8 cellular contexts compared by ENCODE assay signal in the genomic region with DNA sequence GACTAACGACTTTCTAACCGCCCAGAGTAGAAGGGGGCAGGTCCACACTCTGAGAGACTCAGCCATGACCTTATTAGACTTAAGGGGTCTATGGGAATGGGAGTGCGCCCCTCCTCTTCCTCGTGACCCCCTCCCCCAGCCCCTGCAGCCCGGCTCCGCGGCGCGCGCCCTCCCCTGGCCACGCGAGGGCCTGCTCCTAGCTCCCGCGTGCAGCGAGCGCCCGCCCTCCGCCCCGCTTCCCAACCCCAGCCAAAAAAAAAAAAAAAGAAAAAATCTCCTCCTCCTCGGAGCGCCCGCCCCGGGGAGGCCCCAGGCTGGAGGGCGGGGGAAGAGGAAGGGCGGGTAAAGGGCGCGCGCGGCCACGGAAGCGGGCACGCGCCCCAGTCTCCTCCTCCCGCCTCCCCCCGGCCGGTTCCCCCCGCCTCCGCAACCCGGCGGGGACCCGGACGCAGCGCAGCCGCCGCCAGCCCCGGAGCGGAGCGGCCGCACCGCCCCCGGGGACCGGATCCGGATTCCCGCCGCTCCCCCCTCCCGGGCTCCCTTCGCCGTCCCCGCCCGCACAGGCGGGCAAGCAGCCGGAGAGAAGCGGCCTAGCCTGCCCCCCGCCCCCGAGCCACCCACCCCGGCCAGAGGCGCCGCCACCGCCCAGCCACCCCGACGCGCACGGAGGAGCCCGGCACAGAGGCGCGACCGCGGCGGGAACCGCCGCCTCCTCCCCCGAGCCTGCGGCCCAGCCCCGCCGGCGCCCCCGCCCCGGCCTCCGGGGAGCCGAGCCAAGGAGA. TPM values are rescaled to one million over a fixed set of nuclear protein-coding genes. Genes with fewer than 3 reads are reported as not detected.
DNase-seq lines count a peak whose midpoint lies in the region; ATAC-seq lines count a peak whose summit lies in the region.

No MANE protein-coding gene starts in this region.

- H3K4me1 Mint-ChIP-seq in activated CD4-positive, alpha-beta T cell treated with anti-CD3 and anti-CD28 coated beads for 36 hours: peaks cover 51% of the 10 kb centered on the region

- DNase-seq in ACHN (peak; percentile 93), NCI-H446 treated with DMSO at 0.1 percent for 48 hours (lab: John Stamatoyannopoulos, UW) (peak; percentile 79), left kidney (ENCODE audit: low read depth, low spot score) (peak; percentile 97)
- peak; percentile 93 for DNase-seq in activated CD4-positive, alpha-beta T cell treated with anti-CD3 and anti-CD28 coated beads for 36 hours
- peak; percentile 81 to 84 for DNase-seq in stimulated activated CD4-positive, alpha-beta T cell treated with anti-CD3 and anti-CD28 coated beads, Interleukin-1b, Interleukin-23, amount 100 ng/mL, for 4 hours (ENCODE audit: low read depth in 2 of 2)

- intact Hi-C loops in activated CD4-positive, alpha-beta T cell treated with anti-CD3 and anti-CD28 coated beads for 36 hours (cut with DNase I, micrococcal nuclease): loop anchor here (1.0 to 10.0 kb wide), 10 partner anchors 8 to 844 kb away; partner anchors contain the start of genes EFTUD2 (in 1 of the 2), G6PC3 (in 1 of the 2), GRN (in 1 of the 2) and HDAC5 (in 1 of the 2)

- peak overlapping the region; percentile 99 for H3K4me3 Mint-ChIP-seq in activated CD4-positive, alpha-beta T cell treated with anti-CD3 and anti-CD28 coated beads for 36 hours

- CTCF ChIA-PET in activated CD4-positive, alpha-beta T cell treated with anti-CD3 and anti-CD28 coated beads for 36 hours (lab: Charles Lee): interaction anchor here (1.0 to 2.3 kb wide), 7 partner anchors 9 to 134 kb away, joined by 4 to 13 read pairs (median 5); partner anchors contain the start of gene TMUB2

- H3K9me3 Mint-ChIP-seq in activated CD4-positive, alpha-beta T cell treated with anti-CD3 and anti-CD28 coated beads for 36 hours (ENCODE audit: low read depth): no peaks in the 10 kb centered on the region

- ATAC-seq in GM18907 (IDR thresholded peaks at IDR 0.05; ENCODE audit: unreplicated experiment): peak; percentile 36
- ATAC-seq in HG03280 (IDR thresholded peaks at IDR 0.05; ENCODE audit: unreplicated experiment): peak; percentile 37
- peak; percentile 43 for ATAC-seq in activated CD4-positive, alpha-beta T cell treated with anti-CD3 and anti-CD28 coated beads for 36 hours

- peaks cover 42% of the 10 kb centered on the region for H3K36me3 Mint-ChIP-seq in activated CD4-positive, alpha-beta T cell treated with anti-CD3 and anti-CD28 coated beads for 36 hours (ENCODE audit: low read depth)

- H3K27ac Mint-ChIP-seq in activated CD4-positive, alpha-beta T cell treated with anti-CD3 and anti-CD28 coated beads for 36 hours: peak overlapping the region; percentile 99

- POLR2A ChIA-PET in activated CD4-positive, alpha-beta T cell treated with anti-CD3 and anti-CD28 coated beads for 36 hours (lab: Charles Lee): interaction anchor here (1.0 to 1.2 kb wide), 3 partner anchors 9 to 108 kb away, joined by 5 to 7 read pairs (median 5); no protein-coding TSS in a partner anchor

- no peaks in the 10 kb centered on the region for H3K27me3 Mint-ChIP-seq in activated CD4-positive, alpha-beta T cell treated with anti-CD3 and anti-CD28 coated beads for 36 hours

- in situ Hi-C loops in ACHN (cut with HindIII; ENCODE audit: low pct_ligation_motif_present, low pct_unique_long_range_greater_than_20kb, low sequenced_read_pairs): no loop called here

- peak overlapping the region; percentile 90 for H3K27ac ChIP-seq in cingulate gyrus (ENCODE audit: low read depth, low read length)

RNA-seq across cellular contexts. Expression of gene UBTF, which starts 0.9 kb away (rescaled TPM):
- 100 to 1,000 TPM; 127 to 162 TPM for total RNA-seq in activated CD4-positive, alpha-beta T cell treated with anti-CD3 and anti-CD28 coated beads for 36 hours

RNA-seq across cellular contexts. Expression of gene ATXN7L3, which starts 18.9 kb away (rescaled TPM):
- 10 to 100 TPM; 66.3 to 70.6 TPM for total RNA-seq in activated CD4-positive, alpha-beta T cell treated with anti-CD3 and anti-CD28 coated beads for 36 hours

RNA-seq across cellular contexts. Expression of gene TMUB2, which starts 31.8 kb away (rescaled TPM):
- 10 to 100 TPM; 19.8 to 20.3 TPM for total RNA-seq in activated CD4-positive, alpha-beta T cell treated with anti-CD3 and anti-CD28 coated beads for 36 hours

RNA-seq across cellular contexts. Expression of gene ASB16, which starts 48.0 kb away (rescaled TPM):
- total RNA-seq in activated CD4-positive, alpha-beta T cell treated with anti-CD3 and anti-CD28 coated beads for 36 hours: under 1 TPM; 0.14 TPM

RNA-seq across cellular contexts. Expression of gene SLC4A1, which starts 49.4 kb away (rescaled TPM):
- not detected for total RNA-seq in activated CD4-positive, alpha-beta T cell treated with anti-CD3 and anti-CD28 coated beads for 36 hours

Comparison
In these comparisons a context has a peak if more than half of its experiments do, and no peak if none do; other contexts are left out.
1. Peak in every context shown above with its lines: DNase-seq, ATAC-seq and H3K27ac ChIP-seq.